Comparison of ENCODE assay signal across 35 cellular contexts in the genomic region with DNA sequence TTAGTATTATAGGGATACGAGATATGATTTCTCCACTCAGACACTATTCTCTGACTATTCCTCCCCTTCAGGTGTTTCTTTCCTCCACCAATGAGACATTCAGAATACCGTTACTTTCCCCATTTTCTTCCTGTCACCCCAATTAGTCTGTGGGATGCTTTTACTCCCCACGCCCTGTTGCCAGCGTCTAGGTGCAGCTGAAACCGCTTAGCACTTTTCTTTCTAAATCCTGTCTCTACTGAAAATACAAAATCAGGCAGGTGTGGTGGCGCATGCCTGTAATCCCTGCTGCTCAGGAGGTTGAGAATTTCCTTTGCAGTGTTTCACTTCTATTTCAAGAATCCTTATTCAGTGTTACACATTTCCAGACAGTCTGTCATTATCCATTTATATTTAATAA.
"Had no signal": no experiment of that assay in that cellular context is flagged by ENCODE, and none has a peak within 500 bp of the region (broad histone marks: within the 10 kb centered on the region; RNA-seq: fewer than 3 reads in every experiment).

No MANE protein-coding gene starts in this region.

- H3K9me3 ChIP-seq: MG63 had no signal

- H3K27ac ChIP-seq: KMS-11 had no signal

- DNase-seq: Karpas-422, Kasumi-1, KBM-7, KG1, MG63, MM.1S, MV-4-11, NCI-H1048, NCI-H1092, NCI-H1092 treated with DMSO at 0.1 percent for 48 hours, NCI-H1105, NCI-H1105 treated with DMSO at 0.1 percent for 48 hours, NCI-H1417, NCI-H1417 treated with DMSO at 0.1 percent for 48 hours, NCI-H1436, NCI-H1436 treated with DMSO at 0.1 percent for 48 hours, NCI-H146, NCI-H1694, NCI-H1694 treated with DMSO at 0.1 percent for 48 hours, NCI-H187, NCI-H187 treated with DMSO at 0.1 percent for 48 hours, NCI-H1930, NCI-H2029, NCI-H2029 treated with DMSO at 0.1 percent for 48 hours, NCI-H2081, NCI-H2107, NCI-H2171, NCI-H2171 treated with DMSO at 0.1 percent for 48 hours, NCI-H2227 treated with DMSO at 0.1 percent for 48 hours, NCI-H226, NCI-H345, NCI-H446, NCI-H446 treated with DMSO at 0.1 percent for 48 hours, NCI-H510A had no signal

- H3K9ac ChIP-seq: KMS-11 had no signal

- H3K27me3 ChIP-seq: MG63 had no signal

- H3K36me3 ChIP-seq: MG63 had no signal

- H3K4me2 ChIP-seq: KMS-11 had no signal

- H3K4me3 ChIP-seq: MG63 had no signal
